In genomic region chr3:101941253-101942039, GRCh38 we compare ENCODE assay signal across 12 cellular contexts.
DNase-seq lines count a peak whose midpoint lies in the region; ATAC-seq, FAIRE-seq and TF ChIP-seq lines count a peak whose summit lies in the region.
"Had no signal": no experiment of that assay in that cellular context is flagged by ENCODE, and none has a peak within 500 bp of the region (broad histone marks: within the 10 kb centered on the region; RNA-seq: fewer than 3 reads in every experiment).

No MANE protein-coding gene starts in this region.

- no peak overlapping the region for H3K27ac ChIP-seq in A549
- peak overlapping the region; percentile 87 for H3K27ac ChIP-seq in GM23248
- H3K27ac ChIP-seq: parathyroid adenoma, RWPE1 had no signal

- no peaks in the 10 kb centered on the region for H3K27me3 Mint-ChIP-seq in activated T-helper 17 cell treated with anti-CD3 and anti-CD28 coated beads, Interleukin-2, amount 50 U/mL, for 72 hours
- H3K27me3 Mint-ChIP-seq: activated naive CD8-positive, alpha-beta T cell treated with anti-CD3 and anti-CD28 coated beads, Interleukin-2, amount 10 ng/mL, durations not matched to agents 7 days and 5 days; memory B cell had no signal

- H3K4me1 Mint-ChIP-seq in activated T-helper 17 cell treated with anti-CD3 and anti-CD28 coated beads, Interleukin-2, amount 50 U/mL, for 72 hours: peaks cover 29% of the 10 kb centered on the region

- DNase-seq in A549 (ENCODE audit: low read depth in 1 of 2, low spot score in 1 of 2) (no peak), GM23248 (peak; percentile 48), fibroblast of the conjunctiva (ENCODE audit: low read depth) (peak; percentile 58), NCI-H1436 treated with DMSO at 0.1 percent for 48 hours (lab: John Stamatoyannopoulos, UW) (no peak), GM20000 (ENCODE audit: low spot score) (no peak)
- no peak for DNase-seq in effector CD4-positive, alpha-beta T cell
- DNase-seq: activated naive CD8-positive, alpha-beta T cell treated with anti-CD3 and anti-CD28 coated beads, Interleukin-2, amount 10 ng/mL, durations not matched to agents 7 days and 5 days had no signal

- POLR2A ChIA-PET in A549 (lab: Yijun Ruan, JAX): no interaction called here

- no peaks in the 10 kb centered on the region for H3K79me2 ChIP-seq in GM23248 (ENCODE audit: insufficient read depth)
- H3K79me2 ChIP-seq: parathyroid adenoma had no signal

- no peak overlapping the region for H3K4me3 Mint-ChIP-seq in activated T-helper 17 cell treated with anti-CD3 and anti-CD28 coated beads, Interleukin-2, amount 50 U/mL, for 72 hours

- H3K9me2 ChIP-seq in GM23248 (ENCODE audit: insufficient read depth): no peaks in the 10 kb centered on the region

- H3K36me3 ChIP-seq in GM23248 (ENCODE audit: low read depth): no peaks in the 10 kb centered on the region

- CTCF ChIA-PET in A549 (lab: Yijun Ruan, JAX): no interaction called here

- no peak for TF ChIP-seq RAD21 in A549 (conservative IDR thresholded peaks at IDR 0.05 in 1 of 2, IDR thresholded peaks at IDR 0.05 in 1 of 2)

- 0 out of 2 replicates have a peak overlapping the region, but pooled peaks have one; percentile 62 for H2AFZ ChIP-seq in GM23248
- H2AFZ ChIP-seq: parathyroid adenoma had no signal

- in situ Hi-C loops in GM23248 (cut with MboI): no loop called here

- no peak overlapping the region for H3K27ac Mint-ChIP-seq in activated T-helper 17 cell treated with anti-CD3 and anti-CD28 coated beads, Interleukin-2, amount 50 U/mL, for 72 hours
- H3K27ac Mint-ChIP-seq: activated naive CD8-positive, alpha-beta T cell treated with anti-CD3 and anti-CD28 coated beads, Interleukin-2, amount 10 ng/mL, durations not matched to agents 7 days and 5 days had no signal

- no peak for TF ChIP-seq EP300 in A549 (IDR thresholded peaks at IDR 0.05)

- H3K4me2 ChIP-seq in A549 (no peak overlapping the region), GM23248 (ENCODE audit: unreplicated experiment) (peak overlapping the region; percentile 89)

- FAIRE-seq in A549 (lab: Jason Lieb, UNC): no peak

- no peaks in the 10 kb centered on the region for H3K27me3 ChIP-seq in GM23248 (replicated peaks; ENCODE audit: insufficient read depth)

- peaks cover 17% of the 10 kb centered on the region; the same call in 1 of the 3 replicates for H3K4me1 ChIP-seq in A549
- peaks cover 69% of the 10 kb centered on the region for H3K4me1 ChIP-seq in GM23248 (ENCODE audit: insufficient read depth)
- H3K4me1 ChIP-seq: parathyroid adenoma had no signal

- no peaks in the 10 kb centered on the region for H3K36me3 Mint-ChIP-seq in activated T-helper 17 cell treated with anti-CD3 and anti-CD28 coated beads, Interleukin-2, amount 50 U/mL, for 72 hours (ENCODE audit: low read depth)
- H3K36me3 Mint-ChIP-seq: memory B cell had no signal

- H4K20me1 ChIP-seq in GM23248 (ENCODE audit: insufficient read depth): no peaks in the 10 kb centered on the region

- H3F3A ChIP-seq in GM23248 (ENCODE audit: insufficient read depth): peaks cover 43% of the 10 kb centered on the region

- H3K9ac ChIP-seq in GM23248: peak overlapping the region; percentile 61; the same call in 1 of the 2 replicates
- H3K9ac ChIP-seq: parathyroid adenoma had no signal

- no peak for TF ChIP-seq POLR2A in A549 (IDR thresholded peaks at IDR 0.05; ENCODE audit: low read length)

- H3K9me3 ChIP-seq in A549 (no peaks in the 10 kb centered on the region), GM23248 (ENCODE audit: low read depth) (no peaks in the 10 kb centered on the region)

- ATAC-seq in A549: no peak
- peak; percentile 39 for ATAC-seq in activated T-helper 17 cell treated with anti-CD3 and anti-CD28 coated beads, Interleukin-2, amount 50 U/mL, for 72 hours (replicated peaks)
- ATAC-seq in HG03175 (IDR thresholded peaks at IDR 0.05; ENCODE audit: unreplicated experiment): no peak

- H3K9me3 Mint-ChIP-seq in activated T-helper 17 cell treated with anti-CD3 and anti-CD28 coated beads, Interleukin-2, amount 50 U/mL, for 72 hours: peaks cover 3% of the 10 kb centered on the region
- H3K9me3 Mint-ChIP-seq: activated naive CD8-positive, alpha-beta T cell treated with anti-CD3 and anti-CD28 coated beads, Interleukin-2, amount 10 ng/mL, durations not matched to agents 7 days and 5 days had no signal

- H3K4me3 ChIP-seq in A549 (no peak overlapping the region), GM23248 (peak overlapping the region; percentile 64; the same call in 1 of the 2 replicates)

- no peak for TF ChIP-seq CTCF in A549 (IDR thresholded peaks at IDR 0.05)
- TF ChIP-seq CTCF in GM20000 (IDR thresholded peaks at IDR 0.05; ENCODE audit: extremely low read depth, missing control alignments): no peak

- WGBS in A549 (ENCODE audit: missing lambda C conversion rate): 84% methylated on average over 6 of the region's 6 CpGs
- WGBS in GM23248 (ENCODE audit: low coverage in 1 of 2, low lambda C conversion rate in 2 of 2, missing lambda C conversion rate in 2 of 2), 2 experiments: 62 to 63% methylated on average over 6 of the region's 6 CpGs

TF ChIP-seq in A549, 52 proteins besides CTCF, POLR2A, EP300 and RAD21:
- TF ChIP-seq MAFK (IDR thresholded peaks at IDR 0.05; ENCODE audit: partially characterized antibody) (peak; percentile 87), HDAC2 (IDR thresholded peaks at IDR 0.05) (no peak)

Comparison
In these comparisons a context has a peak if more than half of its experiments do, and no peak if none do; other contexts are left out.
1. DNase-seq: peak in GM23248 (single experiment) and fibroblast of the conjunctiva (single experiment); none in A549 (0 of 2), NCI-H1436 treated with DMSO at 0.1 percent for 48 hours (single experiment), effector CD4-positive, alpha-beta T cell (single experiment) and GM20000 (single experiment).